Comparison of ENCODE assay signal across 22 cellular contexts in genomic region chr12:12046401-12046800, GRCh38. TPM values are rescaled to one million over a fixed set of nuclear protein-coding genes. Genes with fewer than 3 reads are reported as not detected.
"Had no signal": no experiment of that assay in that cellular context is flagged by ENCODE, and none has a peak within 500 bp of the region (broad histone marks: within the 10 kb centered on the region; RNA-seq: fewer than 3 reads in every experiment).

No MANE protein-coding gene starts in this region.

- H3K4me1 ChIP-seq: esophagus squamous epithelium, heart right ventricle, spleen, upper lobe of left lung had no signal

- ATAC-seq: activated CD4-positive, CD25-positive, alpha-beta regulatory T cell treated with anti-CD3 and anti-CD28 coated beads, Interleukin-2, amount 50 U/mL, for 24 hours; activated T-cell treated with anti-CD3 and anti-CD28 coated beads, Interleukin-2, amount 50 U/mL, for 72 hours; mucosa of descending colon had no signal

- H3K9me3 ChIP-seq: esophagus squamous epithelium, heart right ventricle, mucosa of descending colon, spleen, thoracic aorta, upper lobe of left lung had no signal

- H3K27me3 ChIP-seq: cardiac muscle cell, esophagus squamous epithelium, spleen, upper lobe of left lung had no signal

- DNase-seq: activated CD4-positive, alpha-beta memory T cell treated with anti-CD3 and anti-CD28 coated beads, Interleukin-2, amount 10 ng/mL, durations not matched to agents 7 days and 5 days; activated CD4-positive, alpha-beta T cell treated with anti-CD3 and anti-CD28 coated beads, Interleukin-2, amount 10 ng/mL, durations not matched to agents 24 days and 14 days; activated effector memory CD4-positive, alpha-beta T cell treated with Interleukin-2 at 50 U/mL for 16 hours; activated naive CD4-positive, alpha-beta T cell treated with anti-CD3 and anti-CD28 coated beads for 36 hours; activated naive CD8-positive, alpha-beta T cell treated with anti-CD3 and anti-CD28 coated beads, Interleukin-2, amount 10 ng/mL, durations not matched to agents 7 days and 5 days; activated T-cell treated with anti-CD3 and anti-CD28 coated beads, Interleukin-2, amount 50 U/mL, for 72 hours; amygdala; esophagus squamous epithelium; heart right ventricle; mesenchymal stem cell; mucosa of descending colon; naive B cell; occipital lobe; retina; spleen; stimulated activated CD4-positive, alpha-beta T cell treated with anti-CD3 and anti-CD28 coated beads, Interleukin-4, amount 100 ng/mL, for 1 hour; stimulated activated naive CD4-positive, alpha-beta T cell; upper lobe of left lung had no signal

- H3K36me3 ChIP-seq: cardiac muscle cell, esophagus squamous epithelium, heart right ventricle, spleen, thoracic aorta, upper lobe of left lung had no signal

- H3K4me3 ChIP-seq: cardiac muscle cell, esophagus squamous epithelium, heart right ventricle, mucosa of descending colon, spleen, thoracic aorta, upper lobe of left lung had no signal

- H3K27ac ChIP-seq: cardiac muscle cell, esophagus squamous epithelium, heart right ventricle, spleen, thoracic aorta, upper lobe of left lung had no signal

RNA-seq across cellular contexts. Expression of gene BCL2L14, which starts 24.3 kb away (rescaled TPM):
- polyA plus RNA-seq: cardiac muscle cell, heart right ventricle, neural cell had no signal
